In the genomic region with DNA sequence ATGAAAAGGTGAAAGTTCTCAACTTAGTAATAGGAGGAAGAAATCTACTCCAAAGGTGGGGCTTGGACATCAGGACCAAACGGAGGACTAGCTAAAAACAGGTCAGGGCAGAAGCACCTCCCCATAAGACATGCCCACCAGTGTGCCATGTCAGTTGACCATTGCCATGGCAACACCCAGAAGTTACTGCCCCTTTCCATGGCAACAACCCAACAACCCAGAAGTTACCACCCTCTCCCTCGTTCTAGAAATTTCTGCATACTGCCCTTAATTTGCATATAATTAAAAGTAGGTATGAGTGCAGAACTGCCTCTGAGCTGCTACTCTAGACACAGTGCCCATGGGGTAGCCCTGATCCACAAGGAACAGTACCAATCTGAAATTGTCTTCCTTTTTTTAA, we compare ENCODE assay signal across 34 cellular contexts. TPM values are rescaled to one million over a fixed set of nuclear protein-coding genes. Genes with fewer than 3 reads are reported as not detected.
DNase-seq lines count a peak whose midpoint lies in the region; ATAC-seq and TF ChIP-seq lines count a peak whose summit lies in the region.
"Had no signal": no experiment of that assay in that cellular context is flagged by ENCODE, and none has a peak within 500 bp of the region (broad histone marks: within the 10 kb centered on the region; RNA-seq: fewer than 3 reads in every experiment).

No MANE protein-coding gene starts in this region.

- H3K9ac ChIP-seq in GM23248 (peak overlapping the region; percentile 21), mesenchymal stem cell (ENCODE audit: low read length) (peak overlapping the region; percentile 79)
- H3K9ac ChIP-seq: parathyroid adenoma had no signal

- H3K9me3 Mint-ChIP-seq in activated B cell treated with CpG ODN at 0.5 μM for 24 hours = no peaks in the 10 kb centered on the region
- H3K9me3 Mint-ChIP-seq: activated CD4-positive, alpha-beta memory T cell treated with anti-CD3 and anti-CD28 coated beads for 36 hours; activated T-helper 1 cell treated with anti-CD3 and anti-CD28 coated beads, Interleukin-12 subunit alpha, Interleukin-12 subunit beta, Interleukin-2, Interleukin-4 antibody, amounts not matched to agents 30 ng/mL and 10 ng/mL and 1 ng/mL, durations not matched to agents 14 hours and 24 hours and 36 hours; brain; stimulated activated naive CD8-positive, alpha-beta T cell treated with anti-CD3 and anti-CD28 coated beads, Interleukin-15, amount 100 ng/mL, for 72 hours; T-helper 1 cell treated with Interleukin-12 subunit alpha and Interleukin-12 subunit beta and Interleukin-4 antibody, amounts not matched to agents 30 μg/mL and 1 μg/mL, for 36 hours had no signal

- H3K36me3 ChIP-seq in ACC112 (ENCODE audit: insufficient read depth, low read length) (no peaks in the 10 kb centered on the region), GM23248 (ENCODE audit: low read depth) (no peaks in the 10 kb centered on the region), mesenchymal stem cell (ENCODE audit: control insufficient read depth in 1 of 2, insufficient read depth in 2 of 2, low read depth in 1 of 2, low read length in 2 of 2) (peaks cover 6% of the 10 kb centered on the region in 2 experiments), ovary (no peaks in the 10 kb centered on the region)
- H3K36me3 ChIP-seq: uterus had no signal

- intact Hi-C loops in activated B cell treated with CpG ODN at 0.5 μM for 24 hours (cut with micrococcal nuclease) = no loop called here
- intact Hi-C loops in ovary (cut with DNase I) = loop anchor here in 2 of 4 donors (5.0 to 10.0 kb wide), 2 partner anchors 155 to 158 kb away; no protein-coding TSS in a partner anchor

- no peaks in the 10 kb centered on the region for H3K9me2 ChIP-seq in GM23248 (ENCODE audit: insufficient read depth)

- POLR2A ChIA-PET in activated B cell treated with CpG ODN at 0.5 μM for 24 hours (lab: Charles Lee) = no interaction called here

- no peak overlapping the region for H3K27ac Mint-ChIP-seq in activated B cell treated with CpG ODN at 0.5 μM for 24 hours
- H3K27ac Mint-ChIP-seq: activated CD4-positive, alpha-beta memory T cell treated with anti-CD3 and anti-CD28 coated beads for 36 hours; activated T-helper 1 cell treated with anti-CD3 and anti-CD28 coated beads, Interleukin-12 subunit alpha, Interleukin-12 subunit beta, Interleukin-2, Interleukin-4 antibody, amounts not matched to agents 30 ng/mL and 10 ng/mL and 1 ng/mL, durations not matched to agents 14 hours and 24 hours and 36 hours; T-helper 1 cell treated with Interleukin-12 subunit alpha and Interleukin-12 subunit beta and Interleukin-4 antibody, amounts not matched to agents 30 μg/mL and 1 μg/mL, for 36 hours had no signal

- no peak for TF ChIP-seq CTCF in activated B cell treated with CpG ODN at 0.5 μM for 24 hours (IDR thresholded peaks at IDR 0.05)
- no peak for TF ChIP-seq CTCF in ovary (IDR thresholded peaks at IDR 0.05)

- H3K9me3 ChIP-seq in GM23248 (ENCODE audit: low read depth) = no peaks in the 10 kb centered on the region
- H3K9me3 ChIP-seq in mesenchymal stem cell (ENCODE audit: control insufficient read depth, low read length) = no peaks in the 10 kb centered on the region
- H3K9me3 ChIP-seq in ovary = no peaks in the 10 kb centered on the region
- H3K9me3 ChIP-seq: Caco-2, esophagus squamous epithelium, heart right ventricle, lower lobe of right lung, mucosa of descending colon, uterus had no signal

- peak overlapping the region; percentile 70 for H3K27ac ChIP-seq in ACC112 (ENCODE audit: low read depth, low read length)
- H3K27ac ChIP-seq in GM23248 = peak overlapping the region; percentile 74; the same call in 1 of the 2 replicates
- H3K27ac ChIP-seq in mesenchymal stem cell (ENCODE audit: low read length, poor library complexity, severe bottlenecking) = no peak overlapping the region
- H3K27ac ChIP-seq in ovary = no peak overlapping the region
- H3K27ac ChIP-seq: esophagus squamous epithelium, foreskin keratinocyte, heart right ventricle, lower lobe of right lung, parathyroid adenoma, RWPE1, SK-N-MC had no signal

- ATAC-seq in activated B cell treated with CpG ODN at 0.5 μM for 24 hours (ENCODE audit: low read depth) = peak; percentile 10
- ATAC-seq: foreskin keratinocyte; lower lobe of right lung; mucosa of descending colon; stimulated activated naive CD8-positive, alpha-beta T cell treated with anti-CD3 and anti-CD28 coated beads, Interleukin-15, amount 100 ng/mL, for 72 hours had no signal

- H2AFZ ChIP-seq in ACC112 (ENCODE audit: low read length, unreplicated experiment) (no peak overlapping the region), GM23248 (no peak overlapping the region), mesenchymal stem cell (ENCODE audit: low read depth, low read length) (no peak overlapping the region)
- H2AFZ ChIP-seq: parathyroid adenoma had no signal

- CTCF ChIA-PET in activated B cell treated with CpG ODN at 0.5 μM for 24 hours (lab: Charles Lee) = interaction anchor here (0.5 to 1.6 kb wide), 2 partner anchors 22 to 155 kb away, joined by 3 to 7 read pairs; no protein-coding TSS in a partner anchor

- no peak overlapping the region for H3K23ac ChIP-seq in mesenchymal stem cell (ENCODE audit: low read length in 2 of 2)

- H3K27me3 Mint-ChIP-seq in activated B cell treated with CpG ODN at 0.5 μM for 24 hours = no peaks in the 10 kb centered on the region
- H3K27me3 Mint-ChIP-seq: activated CD4-positive, alpha-beta memory T cell treated with anti-CD3 and anti-CD28 coated beads for 36 hours; brain; stimulated activated naive CD8-positive, alpha-beta T cell treated with anti-CD3 and anti-CD28 coated beads, Interleukin-15, amount 100 ng/mL, for 72 hours had no signal

- TF ChIP-seq POLR2A in ovary (IDR thresholded peaks at IDR 0.05) = no peak

- H3K27me3 ChIP-seq in ACC112 (ENCODE audit: insufficient read depth, low read length) (no peaks in the 10 kb centered on the region), GM23248 (replicated peaks; ENCODE audit: insufficient read depth) (no peaks in the 10 kb centered on the region), mesenchymal stem cell (ENCODE audit: control insufficient read depth in 1 of 2, insufficient read depth in 1 of 2, low read length in 2 of 2) (no peaks in the 10 kb centered on the region), ovary (no peaks in the 10 kb centered on the region)
- H3K27me3 ChIP-seq: esophagus squamous epithelium, foreskin keratinocyte, heart right ventricle, uterus had no signal

- H3K4me3 Mint-ChIP-seq in activated B cell treated with CpG ODN at 0.5 μM for 24 hours = no peak overlapping the region
- H3K4me3 Mint-ChIP-seq: activated CD4-positive, alpha-beta memory T cell treated with anti-CD3 and anti-CD28 coated beads for 36 hours; activated T-helper 1 cell treated with anti-CD3 and anti-CD28 coated beads, Interleukin-12 subunit alpha, Interleukin-12 subunit beta, Interleukin-2, Interleukin-4 antibody, amounts not matched to agents 30 ng/mL and 10 ng/mL and 1 ng/mL, durations not matched to agents 14 hours and 24 hours and 36 hours; brain; stimulated activated naive CD8-positive, alpha-beta T cell treated with anti-CD3 and anti-CD28 coated beads, Interleukin-15, amount 100 ng/mL, for 72 hours; T-helper 1 cell treated with Interleukin-12 subunit alpha and Interleukin-12 subunit beta and Interleukin-4 antibody, amounts not matched to agents 30 μg/mL and 1 μg/mL, for 36 hours had no signal

- H3K4me2 ChIP-seq in GM23248 (ENCODE audit: unreplicated experiment) (no peak overlapping the region), mesenchymal stem cell (ENCODE audit: low read length, poor library complexity, severe bottlenecking) (no peak overlapping the region)
- H3K4me2 ChIP-seq: smooth muscle cell had no signal

- no peak overlapping the region for H2BK12ac ChIP-seq in mesenchymal stem cell (ENCODE audit: low read length in 2 of 2)

- no peak overlapping the region for H2AK5ac ChIP-seq in mesenchymal stem cell (ENCODE audit: low read length, severe bottlenecking)

- H2BK5ac ChIP-seq in mesenchymal stem cell (ENCODE audit: low read depth, low read length, poor library complexity, severe bottlenecking) = no peak overlapping the region

- H2BK120ac ChIP-seq in mesenchymal stem cell (ENCODE audit: low read depth, low read length) = no peak overlapping the region

- H3K36me3 Mint-ChIP-seq in activated B cell treated with CpG ODN at 0.5 μM for 24 hours (ENCODE audit: low read depth) = peaks cover 18% of the 10 kb centered on the region

- H3K79me1 ChIP-seq in mesenchymal stem cell (replicated peaks; ENCODE audit: low read length, poor library complexity, severe bottlenecking) = peaks cover 22% of the 10 kb centered on the region

- WGBS in GM23248 (ENCODE audit: low coverage in 1 of 2, low lambda C conversion rate in 2 of 2, missing lambda C conversion rate in 2 of 2), 2 experiments = 63 to 75% methylated on average over 2 of the region's 2 CpGs
- WGBS in mesenchymal stem cell = 80% methylated on average over 1 of the region's 2 CpGs
- WGBS in ovary, 3 donors = 56 to 65% (median 60%) methylated on average over 2 of the region's 2 CpGs

- no peak overlapping the region for H3K14ac ChIP-seq in mesenchymal stem cell (ENCODE audit: low read length in 2 of 2)

- H4K8ac ChIP-seq in mesenchymal stem cell (ENCODE audit: low read length) = no peak overlapping the region

- TF ChIP-seq EP300 in ovary (IDR thresholded peaks at IDR 0.05) = no peak

- in situ Hi-C loops in GM23248 (cut with MboI) = no loop called here

- no peak for DNase-seq in GM23248
- DNase-seq in activated B cell treated with CpG ODN at 0.5 μM for 24 hours = no peak
- no peak for DNase-seq in mesenchymal stem cell
- no peak for DNase-seq in DMS 273 treated with DMSO at 0.1 percent for 48 hours (lab: John Stamatoyannopoulos, UW)
- DNase-seq in stimulated activated CD4-positive, alpha-beta T cell treated with anti-CD3 and anti-CD28 coated beads, Interleukin-15, amount 100 ng/mL, for 24 hours = no peak
- no peak for DNase-seq in ovary
- DNase-seq: activated CD4-positive, alpha-beta memory T cell treated with anti-CD3 and anti-CD28 coated beads for 36 hours; activated CD4-positive, alpha-beta T cell treated with anti-CD3 and anti-CD28 coated beads for 1 hour; activated naive CD4-positive, alpha-beta T cell treated with Interleukin-2 at 50 U/mL for 16 hours; C1 segment of cervical spinal cord; Caco-2; DMS79 treated with DMSO at 0.1 percent for 48 hours; esophagus squamous epithelium; foreskin keratinocyte; GDM1; heart right ventricle; kidney glomerular epithelial cell; lower lobe of right lung; mucosa of descending colon; NCI-H1092; NCI-H1694; NCI-H446 treated with DMSO at 0.1 percent for 48 hours; retina; stimulated activated CD4-positive, alpha-beta T cell treated with anti-CD3 and anti-CD28 coated beads, Interleukin-2, amount 100 ng/mL, for 24 hours; stimulated activated naive CD8-positive, alpha-beta T cell treated with anti-CD3 and anti-CD28 coated beads, Interleukin-15, amount 100 ng/mL, for 72 hours; uterus had no signal

- H3K18ac ChIP-seq in mesenchymal stem cell (ENCODE audit: low read depth in 1 of 2, low read length in 2 of 2) = no peak overlapping the region

- H3F3A ChIP-seq in GM23248 (ENCODE audit: insufficient read depth) = peaks cover 24% of the 10 kb centered on the region

- H3K4me3 ChIP-seq in ACC112 (ENCODE audit: low read depth, low read length) (no peak overlapping the region), GM23248 (no peak overlapping the region), mesenchymal stem cell (ENCODE audit: insufficient read depth in 1 of 2, low read depth in 1 of 2, low read length in 2 of 2) (no peak overlapping the region), ovary (no peak overlapping the region)
- H3K4me3 ChIP-seq: esophagus squamous epithelium, heart right ventricle, lower lobe of right lung, mucosa of descending colon, SK-N-MC, smooth muscle cell, uterus had no signal

- H3K4ac ChIP-seq in mesenchymal stem cell (ENCODE audit: low read depth in 1 of 2, low read length in 2 of 2) = no peak overlapping the region

- no peak overlapping the region for H2BK15ac ChIP-seq in mesenchymal stem cell (ENCODE audit: low read depth, poor library complexity, severe bottlenecking)

- H4K91ac ChIP-seq in mesenchymal stem cell (ENCODE audit: low read length) = no peak overlapping the region

- H3K4me1 ChIP-seq in ACC112 (ENCODE audit: control insufficient read depth, insufficient read depth, low read length, unreplicated experiment) (peaks cover 28% of the 10 kb centered on the region), GM23248 (ENCODE audit: insufficient read depth) (peaks cover 52% of the 10 kb centered on the region), mesenchymal stem cell (ENCODE audit: control insufficient read depth, insufficient read depth, low read depth, low read length) (no peaks in the 10 kb centered on the region), ovary (ENCODE audit: insufficient read depth) (peaks cover 4% of the 10 kb centered on the region)
- H3K4me1 ChIP-seq: Caco-2, foreskin keratinocyte had no signal

- H3K79me2 ChIP-seq in ACC112 (ENCODE audit: control insufficient read depth, insufficient read depth, low read length, unreplicated experiment) = peaks cover 7% of the 10 kb centered on the region
- H3K79me2 ChIP-seq in GM23248 (ENCODE audit: insufficient read depth) = peaks cover 68% of the 10 kb centered on the region

- peaks cover 12% of the 10 kb centered on the region for H3K4me1 Mint-ChIP-seq in activated B cell treated with CpG ODN at 0.5 μM for 24 hours
- H3K4me1 Mint-ChIP-seq: stimulated activated naive CD8-positive, alpha-beta T cell treated with anti-CD3 and anti-CD28 coated beads, Interleukin-15, amount 100 ng/mL, for 72 hours had no signal

- no peaks in the 10 kb centered on the region for H4K20me1 ChIP-seq in GM23248 (ENCODE audit: insufficient read depth)

RNA-seq across cellular contexts. Expression of gene CACUL1, which starts 32.1 kb away (rescaled TPM):
- total RNA-seq in GM23248 (2014; rRNA removed; shearing (Covaris generic)) = 14.8 and 18.8 TPM in 2 replicates
- polyA plus RNA-seq in GM23248 (2016; fragmentation: Nextera tagmentation; extraction: Ambion mirVana) (26.3 and 27.1 TPM in 2 replicates), ovary (10 to 100 TPM in 1 of 2 donors, 1 to 10 TPM in 1; 7.0 to 19.0 TPM)
- total RNA-seq in activated B cell treated with CpG ODN at 0.5 μM for 24 hours (19.8 and 27.1 TPM in 2 replicates), ovary (10 to 100 TPM; 18.6 to 29.7 (median 26.5) TPM)
- polyA plus RNA-seq in mesenchymal stem cell (2013, experiment 1 of 2) = 51.3 TPM
- 54.7 TPM for polyA plus RNA-seq in mesenchymal stem cell (2013, experiment 2 of 2)

Comparison
In these comparisons a context has a peak if more than half of its experiments do, and no peak if none do; other contexts are left out.
1. H3K27ac ChIP-seq: peak in ACC112 (single experiment) and GM23248 (single experiment); none in mesenchymal stem cell (single experiment) and ovary (0 of 2).